ENCODE assay signal across 1 cellular context in the genomic region with DNA sequence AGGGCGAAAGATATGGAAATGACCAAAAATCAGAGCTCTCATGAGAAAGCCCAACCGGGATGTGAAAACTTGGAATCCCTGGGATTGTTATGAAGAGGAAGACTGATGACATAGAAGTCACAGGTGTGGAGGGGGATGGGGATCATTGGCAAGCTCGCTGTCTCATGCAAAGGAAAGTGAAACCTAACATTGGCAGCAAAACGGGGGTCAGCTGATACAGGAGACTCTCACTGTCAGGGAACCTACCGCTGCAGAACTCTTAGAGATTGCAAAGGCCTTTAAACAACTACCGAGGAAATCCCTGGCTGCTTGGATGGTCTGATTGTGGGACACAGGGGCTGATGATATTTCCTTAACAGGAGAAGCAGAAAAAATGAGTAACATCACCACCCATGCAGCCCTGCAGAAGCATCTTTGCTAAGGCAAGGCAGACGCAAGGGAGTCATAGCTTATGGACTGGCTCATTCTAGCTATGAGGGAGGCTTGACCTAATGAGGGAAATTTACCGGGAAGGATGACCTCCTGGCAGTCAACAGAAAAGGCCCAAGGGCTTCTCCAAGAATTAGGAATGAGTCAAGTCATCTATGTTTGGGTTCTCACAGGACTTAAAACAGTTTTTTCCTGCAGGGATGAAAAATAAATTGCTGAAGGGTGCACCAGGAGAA.
TF ChIP-seq lines count a peak whose summit lies in the region.

No MANE protein-coding gene starts in this region.

TF ChIP-seq in SK-N-SH treated with all-trans-retinoic acid at 6 μM for 48 hours, 23 proteins besides CTCF, POLR2A, EP300 and RAD21 (continued from another document):
- TF ChIP-seq, protein P1, sequence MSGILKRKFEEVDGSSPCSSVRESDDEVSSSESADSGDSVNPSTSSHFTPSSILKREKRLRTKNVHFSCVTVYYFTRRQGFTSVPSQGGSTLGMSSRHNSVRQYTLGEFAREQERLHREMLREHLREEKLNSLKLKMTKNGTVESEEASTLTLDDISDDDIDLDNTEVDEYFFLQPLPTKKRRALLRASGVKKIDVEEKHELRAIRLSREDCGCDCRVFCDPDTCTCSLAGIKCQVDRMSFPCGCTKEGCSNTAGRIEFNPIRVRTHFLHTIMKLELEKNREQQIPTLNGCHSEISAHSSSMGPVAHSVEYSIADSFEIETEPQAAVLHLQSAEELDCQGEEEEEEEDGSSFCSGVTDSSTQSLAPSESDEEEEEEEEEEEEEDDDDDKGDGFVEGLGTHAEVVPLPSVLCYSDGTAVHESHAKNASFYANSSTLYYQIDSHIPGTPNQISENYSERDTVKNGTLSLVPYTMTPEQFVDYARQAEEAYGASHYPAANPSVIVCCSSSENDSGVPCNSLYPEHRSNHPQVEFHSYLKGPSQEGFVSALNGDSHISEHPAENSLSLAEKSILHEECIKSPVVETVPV (CRISPR knock-in tag; IDR thresholded peaks at IDR 0.05): no peak
